In genomic region chr4:39278476-39278875, GRCh38 we compare ENCODE assay signal across 16 cellular contexts.
A peak's percentile ranks its signal among the peaks of the same experiment; 100 is the strongest.
DNase-seq lines count a peak whose midpoint lies in the region; ATAC-seq lines count a peak whose summit lies in the region.
"Had no signal": no experiment of that assay in that cellular context is flagged by ENCODE, and none has a peak within 500 bp of the region (broad histone marks: within the 10 kb centered on the region; RNA-seq: fewer than 3 reads in every experiment).

No MANE protein-coding gene starts in this region.

- DNase-seq in Ammon's horn (ENCODE audit: low spot score) (peak; percentile 21), caudate nucleus (lab: John Stamatoyannopoulos, UW) (peak in 40 of 61 donors; percentile 2 to 82 (median 31)), posterior cingulate gyrus (peak in 6 of 10 donors; percentile 17 to 84 (median 35)), superior temporal gyrus (ENCODE audit: extremely low spot score) (peak; percentile 29), SK-N-DZ (ENCODE audit: low spot score) (no peak)
- DNase-seq: Caco-2; CD4-positive, CD25-positive, alpha-beta regulatory T cell; CD8-positive, alpha-beta T cell; DMS153; DND-41; H9 had no signal

- H3K27ac ChIP-seq in caudate nucleus (ENCODE audit: low read depth, low read length): peak overlapping the region; percentile 74
- H3K27ac ChIP-seq: BLaER1, C4-2B had no signal

- ATAC-seq in GM19395 (IDR thresholded peaks at IDR 0.05; ENCODE audit: unreplicated experiment): no peak
- ATAC-seq: CD8-positive, alpha-beta T cell; GM23338; HCT116 had no signal

- intact Hi-C loops in posterior cingulate gyrus (cut with DNase I): no loop called here
